ENCODE assay signal across 8 cellular contexts in the genomic region with DNA sequence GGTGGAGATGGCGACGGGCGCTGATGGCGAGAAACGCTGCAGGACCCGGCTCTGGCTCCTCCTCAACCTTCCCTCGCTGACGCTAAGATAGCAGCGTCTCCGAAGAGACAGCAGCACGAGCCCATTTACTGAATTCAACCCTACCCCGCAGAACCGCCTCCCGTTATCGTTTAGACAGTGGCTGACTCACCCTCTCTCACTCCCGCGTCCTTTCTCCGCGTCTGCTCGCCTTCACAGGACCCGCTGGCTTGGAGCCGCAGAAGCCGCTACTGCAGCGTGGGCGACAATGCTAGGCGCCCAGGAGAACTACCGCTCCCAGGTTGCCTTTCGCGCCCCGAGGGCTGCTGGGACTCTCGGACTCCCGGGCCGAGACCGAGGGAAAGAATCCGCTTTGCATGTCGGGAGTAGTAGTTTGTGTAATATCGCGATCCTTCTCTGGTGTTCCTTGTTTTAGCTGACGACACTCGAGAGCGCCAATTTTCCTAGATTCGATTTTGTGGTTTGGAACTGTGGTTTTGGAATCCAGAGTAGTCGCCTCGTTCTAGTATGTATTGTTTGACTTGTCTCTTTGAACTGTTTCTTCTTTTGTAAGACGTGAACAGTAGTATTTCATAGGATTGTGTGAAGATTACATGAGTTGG. TPM values are rescaled to one million over a fixed set of nuclear protein-coding genes. Genes with fewer than 3 reads are reported as not detected.
A peak's percentile ranks its signal among the peaks of the same experiment; 100 is the strongest.
DNase-seq lines count a peak whose midpoint lies in the region; ATAC-seq and TF ChIP-seq lines count a peak whose summit lies in the region.

A gene with protein sequence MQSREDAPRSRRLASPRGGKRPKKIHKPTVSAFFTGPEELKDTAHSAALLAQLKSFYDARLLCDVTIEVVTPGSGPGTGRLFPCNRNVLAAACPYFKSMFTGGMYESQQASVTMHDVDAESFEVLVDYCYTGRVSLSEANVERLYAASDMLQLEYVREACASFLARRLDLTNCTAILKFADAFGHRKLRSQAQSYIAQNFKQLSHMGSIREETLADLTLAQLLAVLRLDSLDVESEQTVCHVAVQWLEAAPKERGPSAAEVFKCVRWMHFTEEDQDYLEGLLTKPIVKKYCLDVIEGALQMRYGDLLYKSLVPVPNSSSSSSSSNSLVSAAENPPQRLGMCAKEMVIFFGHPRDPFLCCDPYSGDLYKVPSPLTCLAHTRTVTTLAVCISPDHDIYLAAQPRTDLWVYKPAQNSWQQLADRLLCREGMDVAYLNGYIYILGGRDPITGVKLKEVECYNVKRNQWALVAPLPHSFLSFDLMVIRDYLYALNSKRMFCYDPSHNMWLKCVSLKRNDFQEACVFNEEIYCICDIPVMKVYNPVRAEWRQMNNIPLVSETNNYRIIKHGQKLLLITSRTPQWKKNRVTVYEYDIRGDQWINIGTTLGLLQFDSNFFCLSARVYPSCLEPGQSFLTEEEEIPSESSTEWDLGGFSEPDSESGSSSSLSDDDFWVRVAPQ (minus strand): TSS at position 291 of the 641 bp plus-strand sequence. CDS start 291 bp downstream, outside the sequence.

- 0 out of 2 replicates have a peak, but pooled peaks cover 7% of the 10 kb centered on the region for H3K36me3 ChIP-seq in IMR-90 (ENCODE audit: control insufficient read depth, insufficient read depth, low read length)
- H3K36me3 ChIP-seq in OCI-LY7 (ENCODE audit: insufficient read depth, low read length), result peaks cover 14% of the 10 kb centered on the region

- H3K4ac ChIP-seq in IMR-90 (ENCODE audit: low read depth, low read length), result peak within 1 kb of the TSS; percentile 81

- H3K23ac ChIP-seq in IMR-90 (ENCODE audit: low read depth, low read length), result peak within 1 kb of the TSS; percentile 80

- POLR2A ChIA-PET in IMR-90 (lab: Charles Lee; ENCODE audit: unreplicated experiment), result interaction anchor here (0.5 kb wide), 1 partner anchor 13 kb away, joined by 3 read pairs; no protein-coding TSS in a partner anchor
- POLR2A ChIA-PET in OCI-LY7 (lab: Charles Lee), result interaction anchor here (0.6 kb wide), 1 partner anchor 46 kb away, joined by 3 read pairs; no protein-coding TSS in a partner anchor

- peak within 1 kb of the TSS; percentile 62 for H4K91ac ChIP-seq in IMR-90 (ENCODE audit: insufficient read depth, low read depth, low read length)

- dilution Hi-C loops in IMR-90 (cut with HindIII; ENCODE audit: low sequenced_read_pairs, unreplicated experiment), result no loop called here

- 1% methylated on average over 23 of the region's 45 CpGs; no CpG with 5 or more reads in 1 of the 2 experiments for WGBS in IMR-90 (ENCODE audit: extremely low coverage in 2 of 2, insufficient read length in 1 of 2), 2 experiments

- peak; percentile 93 for DNase-seq in DMS114 treated with DMSO at 0.1 percent for 48 hours (lab: John Stamatoyannopoulos, UW; ENCODE audit: unreplicated experiment)
- peak; percentile 99 for DNase-seq in IMR-90
- peak; percentile 97 for DNase-seq in OCI-LY7 (ENCODE audit: low spot score)
- DNase-seq in activated T-cell treated with anti-CD3 and anti-CD28 coated beads for 4 hours, result peak; percentile 89
- peak; percentile 77 for DNase-seq in epidermal melanocyte (ENCODE audit: insufficient read length, low spot score)
- peak; percentile 99 for DNase-seq in midbrain (lab: John Stamatoyannopoulos, UW)
- DNase-seq in stimulated activated CD8-positive, alpha-beta memory T cell treated with anti-CD3 and anti-CD28 coated beads, Interleukin-15, amount 100 ng/mL, for 48 hours (ENCODE audit: low read depth in 2 of 2), result peak; percentile 95 to 96

- peak within 1 kb of the TSS; percentile 70; the same call in 2 of the 3 replicates for H2BK15ac ChIP-seq in IMR-90 (ENCODE audit: low read depth, low read length)

- no peaks in the 10 kb centered on the region for H4K20me1 ChIP-seq in IMR-90 (ENCODE audit: insufficient read depth, low read length)
- H4K20me1 ChIP-seq in OCI-LY7 (ENCODE audit: insufficient read depth, low read length), result no peaks in the 10 kb centered on the region

- H3K27ac ChIP-seq in IMR-90 (ENCODE audit: insufficient read depth, low read length) (peak within 1 kb of the TSS; percentile 77), OCI-LY7 (ENCODE audit: low read depth, low read length, poor library complexity, severe bottlenecking) (peak within 1 kb of the TSS; percentile 36)

- H3K4me2 ChIP-seq in IMR-90 (ENCODE audit: low read depth, low read length) (peak within 1 kb of the TSS; percentile 70), OCI-LY7 (ENCODE audit: low read length) (peak within 1 kb of the TSS; percentile 84)

- H2AK9ac ChIP-seq in IMR-90 (replicated peaks; ENCODE audit: low read depth, low read length, poor library complexity), result peak within 1 kb of the TSS; percentile 66

- CTCF ChIA-PET in IMR-90 (lab: Yijun Ruan, JAX), result no interaction called here
- CTCF ChIA-PET in OCI-LY7 (lab: Charles Lee; ENCODE audit: unreplicated experiment), result no interaction called here

- peak within 1 kb of the TSS; percentile 53 for H3K56ac ChIP-seq in IMR-90 (ENCODE audit: extremely low read depth, insufficient read depth, low read length)

- H3K4me3 ChIP-seq in IMR-90 (ENCODE audit: insufficient read depth, low read depth, low read length), result peak within 1 kb of the TSS; percentile 54
- H3K4me3 ChIP-seq in OCI-LY7 (ENCODE audit: low read depth, low read length, poor library complexity, severe bottlenecking), result peak within 1 kb of the TSS; percentile 84

- H3K4me1 ChIP-seq in IMR-90 (ENCODE audit: control insufficient read depth, insufficient read depth, low read length), result peaks cover 13% of the 10 kb centered on the region
- peaks cover 39% of the 10 kb centered on the region for H3K4me1 ChIP-seq in OCI-LY7 (ENCODE audit: insufficient read depth, low read length, poor library complexity, severe bottlenecking)

- no peak for TF ChIP-seq RAD21 in IMR-90 (IDR thresholded peaks at IDR 0.05; ENCODE audit: low read length)

- peaks cover 26 to 36% of the 10 kb centered on the region in 2 experiments for H3K79me1 ChIP-seq in IMR-90 (ENCODE audit: low read depth in 1 of 2, low read length in 2 of 2)

- intact Hi-C loops in IMR-90 (cut with micrococcal nuclease), result loop anchor here (2.0 to 5.0 kb wide), 2 partner anchors 90 to 178 kb away; a partner anchor contains a TSS
- intact Hi-C loops in OCI-LY7 (cut with micrococcal nuclease; ENCODE audit: unreplicated experiment), result loop anchor here (1.0 to 5.0 kb wide), 5 partner anchors 62 to 335 kb away; a partner anchor contains a TSS

- peaks cover 5% of the 10 kb centered on the region; the same call in 1 of the 2 replicates for H3K9me1 ChIP-seq in IMR-90 (ENCODE audit: insufficient read depth, low read length)

- H2AFZ ChIP-seq in IMR-90 (replicated peaks; ENCODE audit: low read length, poor library complexity) (peak within 1 kb of the TSS; percentile 92), OCI-LY7 (ENCODE audit: low read length) (peak within 1 kb of the TSS; percentile 95)

- H2AK5ac ChIP-seq in IMR-90 (ENCODE audit: low read depth, low read length), result peak within 1 kb of the TSS; percentile 89

- H3K9me3 ChIP-seq in IMR-90 (ENCODE audit: control insufficient read depth, insufficient read depth, low read length) (no peaks in the 10 kb centered on the region), OCI-LY7 (ENCODE audit: low read length) (no peaks in the 10 kb centered on the region)

- ATAC-seq in GM21529 (IDR thresholded peaks at IDR 0.05; ENCODE audit: unreplicated experiment) (peak; percentile 99), IMR-90 (ENCODE audit: low read depth) (peak; percentile 98)

- BruUV-seq in IMR-90 (replicated peaks; lab: Mats Ljungman, UMichigan), result no TSS peak
- no TSS peak for BruUV-seq in OCI-LY7 (replicated peaks; lab: Mats Ljungman, UMichigan)

- peak within 1 kb of the TSS; percentile 56 for H3K9ac ChIP-seq in IMR-90 (ENCODE audit: low read depth, low read length)

- in situ Hi-C loops in IMR-90 (cut with MboI; ENCODE audit: low sequenced_read_pairs), result no loop called here

- peak within 1 kb of the TSS; percentile 91 for H2BK5ac ChIP-seq in IMR-90 (ENCODE audit: low read depth, low read length, poor library complexity, severe bottlenecking)

- peak within 1 kb of the TSS; percentile 52 for H4K5ac ChIP-seq in IMR-90 (ENCODE audit: low read depth, low read length)

- peak; percentile 26; the same call in 1 of the 2 replicates for TF ChIP-seq POLR2A in IMR-90 (IDR thresholded peaks at IDR 0.05; ENCODE audit: low read depth, low read length)

- H2BK120ac ChIP-seq in IMR-90 (ENCODE audit: low read depth, low read length), result peak within 1 kb of the TSS; percentile 57

- H2BK20ac ChIP-seq in IMR-90 (ENCODE audit: low read depth, low read length), result peak within 1 kb of the TSS; percentile 6

- H3K14ac ChIP-seq in IMR-90 (replicated peaks; ENCODE audit: low read depth, low read length), result peak within 1 kb of the TSS; percentile 68

- peak within 1 kb of the TSS; percentile 76 to 85 for H4K8ac ChIP-seq in IMR-90 (ENCODE audit: low read depth in 2 of 2, low read length in 2 of 2)

- no peaks in the 10 kb centered on the region for H3K27me3 ChIP-seq in IMR-90 (ENCODE audit: control insufficient read depth, insufficient read depth, low read length)

- no peak for TF ChIP-seq CTCF in IMR-90 (conservative IDR thresholded peaks at IDR 0.05; ENCODE audit: low read depth, low read length)
- TF ChIP-seq CTCF in OCI-LY7 (conservative IDR thresholded peaks at IDR 0.05; ENCODE audit: low read length), result no peak

- H3K79me2 ChIP-seq in OCI-LY7 (ENCODE audit: insufficient read depth, low read depth, low read length), result peaks cover 39% of the 10 kb centered on the region

- H3K18ac ChIP-seq in IMR-90 (ENCODE audit: low read depth, low read length), result peak within 1 kb of the TSS; percentile 54

- no peaks in the 10 kb centered on the region for H3K9me2 ChIP-seq in OCI-LY7 (ENCODE audit: insufficient read depth, low read length)

TF ChIP-seq in IMR-90, 13 proteins besides CTCF, POLR2A, EP300 and RAD21 (continues in another document):
- TF ChIP-seq NFE2L2 (IDR thresholded peaks at IDR 0.05; ENCODE audit: low read depth, low read length), result no peak
- 0 out of 2 replicates have a peak, but pooled peaks have one; percentile 47 for TF ChIP-seq CHD1 (IDR thresholded peaks at IDR 0.05; ENCODE audit: low read depth, low read length)
- peak; percentile 34; the same call in 1 of the 2 replicates for TF ChIP-seq CEBPB (IDR thresholded peaks at IDR 0.05; ENCODE audit: low read depth, low read length)
- TF ChIP-seq RFX5 (IDR thresholded peaks at IDR 0.05; ENCODE audit: low read depth, low read length), result no peak
- TF ChIP-seq SMC3 (IDR thresholded peaks at IDR 0.05; ENCODE audit: low read depth, low read length), result 0 out of 2 replicates have a peak, but pooled peaks have one; percentile 11
- 0 out of 2 replicates have a peak, but pooled peaks have one; percentile 23 for TF ChIP-seq MAZ (IDR thresholded peaks at IDR 0.05; ENCODE audit: borderline replicate concordance, low read depth, low read length)
- TF ChIP-seq MXI1 (IDR thresholded peaks at IDR 0.05; ENCODE audit: borderline replicate concordance, low read depth, low read length), result peak; percentile 61

RNA-seq across cellular contexts. Expression of the gene that starts here (rescaled TPM):
- 14.7 and 18.3 TPM in 2 replicates for total RNA-seq in IMR-90 (2012; rRNA removed)
- polyA plus RNA-seq in IMR-90 (2012; rRNA removed), result 3.0 and 3.6 TPM in 2 replicates
- 2.0 and 2.3 TPM in 2 replicates for polyA plus RNA-seq in IMR-90 (2012; cell fraction: cytosol; rRNA removed)
- 0.98 and 1.2 TPM in 2 replicates for polyA plus RNA-seq in IMR-90 (2012; cell fraction: nucleus; rRNA removed; ENCODE audit: low replicate concordance)
- total RNA-seq in OCI-LY7 (2014; rRNA removed; shearing (Covaris generic)), result 11.1 and 11.6 TPM in 2 replicates
- total RNA-seq in OCI-LY7 (2022), result 7.8 and 8.3 TPM in 2 replicates

Comparison
In these comparisons a context has a peak if more than half of its experiments do, and no peak if none do; other contexts are left out.
1. Peak in every context shown above with its lines: DNase-seq, ATAC-seq, H3K4me3 ChIP-seq and H3K27ac ChIP-seq.